Comparison of ENCODE assay signal across 17 cellular contexts in the genomic region with DNA sequence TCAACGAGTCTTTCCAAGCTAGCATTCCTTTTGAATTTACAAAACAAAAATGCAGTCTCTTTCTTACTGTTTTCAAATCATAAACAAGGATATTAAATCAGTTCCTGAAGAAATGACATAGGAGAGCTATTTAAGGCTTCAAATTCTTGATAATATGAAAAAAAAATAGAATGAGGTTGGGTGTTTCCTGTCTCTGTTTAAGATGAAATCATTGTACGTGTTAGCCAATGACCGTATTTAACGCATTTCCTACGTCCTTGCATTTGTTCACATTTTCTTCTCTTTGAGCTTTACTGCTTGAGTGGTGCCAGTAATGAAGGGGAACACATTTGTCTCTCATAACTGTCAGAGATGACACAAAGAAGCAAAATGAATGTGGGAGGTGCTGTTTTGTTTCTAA.
"Had no signal": no experiment of that assay in that cellular context is flagged by ENCODE, and none has a peak within 500 bp of the region (broad histone marks: within the 10 kb centered on the region; RNA-seq: fewer than 3 reads in every experiment).

No MANE protein-coding gene starts in this region.

- ATAC-seq: activated CD8-positive, alpha-beta T cell treated with anti-CD3 and anti-CD28 coated beads for 36 hours; activated naive CD8-positive, alpha-beta T cell treated with anti-CD3 and anti-CD28 coated beads, Interleukin-2, amount 50 U/mL, for 24 hours; lower lobe of right lung; mucosa of descending colon; stimulated activated naive CD8-positive, alpha-beta T cell treated with anti-CD3 and anti-CD28 coated beads, Interleukin-15, amount 100 ng/mL, for 72 hours had no signal

- H3K4me1 ChIP-seq: prostate gland had no signal

- H3K4me3 ChIP-seq: lower lobe of right lung, mucosa of descending colon, prostate gland, tibial artery had no signal

- H3K27me3 ChIP-seq: tibial artery had no signal

- H3K9me3 ChIP-seq: lower lobe of right lung, mucosa of descending colon, prostate gland, tibial artery had no signal

- H3K27ac ChIP-seq: lower lobe of right lung, prostate gland, tibial artery, VCaP had no signal

- DNase-seq: activated CD4-positive, alpha-beta T cell treated with anti-CD3 and anti-CD28 coated beads, Interleukin-2, amount 10 ng/mL, durations not matched to agents 7 days and 5 days; activated CD4-positive, CD25-positive, alpha-beta regulatory T cell treated with anti-CD3 and anti-CD28 coated beads, Interleukin-2, amount 50 U/mL, for 72 hours; activated CD8-positive, alpha-beta T cell treated with anti-CD3 and anti-CD28 coated beads for 36 hours; activated gamma-delta T cell; activated naive CD4-positive, alpha-beta T cell treated with anti-CD3 and anti-CD28 coated beads, Interleukin-2, amount 50 U/mL, for 16 hours; activated naive CD8-positive, alpha-beta T cell treated with anti-CD3 and anti-CD28 coated beads, Interleukin-2, amount 50 U/mL, for 24 hours; effector CD8-positive, alpha-beta T cell; foreskin melanocyte; hippocampal formation; lower lobe of right lung; mesendoderm; mucosa of descending colon; stimulated activated CD4-positive, alpha-beta T cell treated with anti-CD3 and anti-CD28 coated beads, Interleukin-1b, Interleukin-23, amount 100 ng/mL, for 48 hours; stimulated activated naive CD8-positive, alpha-beta T cell treated with anti-CD3 and anti-CD28 coated beads, Interleukin-15, amount 100 ng/mL, for 72 hours; tibial artery had no signal

- H3K36me3 ChIP-seq: lower lobe of right lung, prostate gland, tibial artery had no signal
